Comparison of ENCODE assay signal across 8 cellular contexts in genomic region chr1:113928950-113929749, GRCh38. TPM values are rescaled to one million over a fixed set of nuclear protein-coding genes. Genes with fewer than 3 reads are reported as not detected.
DNase-seq lines count a peak whose midpoint lies in the region; ATAC-seq and TF ChIP-seq lines count a peak whose summit lies in the region.

Gene HIPK1 (plus strand): TSS chr1:113929324.

- DNase-seq in GM04504 (ENCODE audit: low read depth) (peak; percentile 73), HFF-Myc (ENCODE audit: extremely low read depth, low read depth) (peak; percentile 52), NAMALWA (ENCODE audit: low spot score) (peak; percentile 94), SK-N-MC (ENCODE audit: low read depth, low spot score) (no peak), nucleus accumbens (lab: John Stamatoyannopoulos, UW) (peak; percentile 61 to 96 (median 88)), superior temporal gyrus (ENCODE audit: extremely low spot score) (peak; percentile 93)
- DNase-seq in activated naive CD4-positive, alpha-beta T cell treated with anti-CD3 and anti-CD28 coated beads, Interleukin-2, amount 10 ng/mL, durations not matched to agents 7 days and 5 days, result peak; percentile 95

- no peak for TF ChIP-seq CTCF in HFF-Myc (IDR thresholded peaks at IDR 0.05; ENCODE audit: low read depth, low read length, missing control alignments)
- TF ChIP-seq CTCF in gastroesophageal sphincter (IDR thresholded peaks at IDR 0.05), result peak in 2 of 4 experiments; percentile 33 to 40

- H3K27ac Mint-ChIP-seq in activated naive CD4-positive, alpha-beta T cell treated with anti-CD3 and anti-CD28 coated beads, Interleukin-2, amount 10 ng/mL, durations not matched to agents 7 days and 5 days, result peak within 1 kb of the TSS; percentile 98

- CTCF ChIA-PET in activated naive CD4-positive, alpha-beta T cell treated with anti-CD3 and anti-CD28 coated beads, Interleukin-2, amount 10 ng/mL, durations not matched to agents 7 days and 5 days (lab: Charles Lee), result interaction anchor here (0.9 to 5.2 kb wide), 12 partner anchors 9 to 95 kb away, joined by 3 to 29 read pairs (median 6); partner anchors contain the start of genes AP4B1 and DCLRE1B

- H3K4me3 ChIP-seq in HFF-Myc (replicated peaks; ENCODE audit: low read depth, low read length), result peak within 1 kb of the TSS; percentile 57
- peak within 1 kb of the TSS; percentile 99 for H3K4me3 ChIP-seq in SK-N-MC
- peak within 1 kb of the TSS; percentile 77 to 93 for H3K4me3 ChIP-seq in gastroesophageal sphincter

- H3K36me3 ChIP-seq in SK-N-MC (ENCODE audit: insufficient read depth, low read length) (peaks cover 8% of the 10 kb centered on the region), gastroesophageal sphincter (no peaks in the 10 kb centered on the region)

- H3K27me3 Mint-ChIP-seq in activated naive CD4-positive, alpha-beta T cell treated with anti-CD3 and anti-CD28 coated beads, Interleukin-2, amount 10 ng/mL, durations not matched to agents 7 days and 5 days, result peaks cover 18% of the 10 kb centered on the region

- H3K4me1 Mint-ChIP-seq in activated naive CD4-positive, alpha-beta T cell treated with anti-CD3 and anti-CD28 coated beads, Interleukin-2, amount 10 ng/mL, durations not matched to agents 7 days and 5 days, result peaks cover 53% of the 10 kb centered on the region

- H3K36me3 Mint-ChIP-seq in activated naive CD4-positive, alpha-beta T cell treated with anti-CD3 and anti-CD28 coated beads, Interleukin-2, amount 10 ng/mL, durations not matched to agents 7 days and 5 days, result peaks cover 26% of the 10 kb centered on the region

- peaks cover 0 to 52% (median 20%) of the 10 kb centered on the region in 3 donors for H3K4me1 ChIP-seq in gastroesophageal sphincter

- peak within 1 kb of the TSS; percentile 88 for H3K27ac ChIP-seq in SK-N-MC
- peak within 1 kb of the TSS; percentile 82 to 99 (median 98) for H3K27ac ChIP-seq in gastroesophageal sphincter

- peak; percentile 95 for ATAC-seq in gastroesophageal sphincter

- no peaks in the 10 kb centered on the region for H3K27me3 ChIP-seq in gastroesophageal sphincter

- no peaks in the 10 kb centered on the region for H3K9me3 Mint-ChIP-seq in activated naive CD4-positive, alpha-beta T cell treated with anti-CD3 and anti-CD28 coated beads, Interleukin-2, amount 10 ng/mL, durations not matched to agents 7 days and 5 days

- H3K9ac ChIP-seq in SK-N-MC (ENCODE audit: insufficient read length), result peak within 1 kb of the TSS; percentile 87

- H3K9me3 ChIP-seq in SK-N-MC (ENCODE audit: low read depth, low read length) (no peaks in the 10 kb centered on the region), gastroesophageal sphincter (no peaks in the 10 kb centered on the region)

- 0% methylated on average over 2 to 5 of the region's 60 CpGs for WGBS in gastroesophageal sphincter (ENCODE audit: low coverage in 1 of 2), 2 donors

- peak within 1 kb of the TSS; percentile 97 for H3K4me3 Mint-ChIP-seq in activated naive CD4-positive, alpha-beta T cell treated with anti-CD3 and anti-CD28 coated beads, Interleukin-2, amount 10 ng/mL, durations not matched to agents 7 days and 5 days

- TF ChIP-seq EP300 in gastroesophageal sphincter (IDR thresholded peaks at IDR 0.05), result no peak

- TF ChIP-seq POLR2A in gastroesophageal sphincter (IDR thresholded peaks at IDR 0.05), result peak; percentile 59 to 70

RNA-seq across cellular contexts. Expression of gene HIPK1, which starts in this region (rescaled TPM):
- 10 to 100 TPM; 64.8 to 92.3 (median 76.9) TPM for total RNA-seq in gastroesophageal sphincter
